In genomic region chr3:185552358-185552877, GRCh38 we compare ENCODE assay signal across 8 cellular contexts. TPM values are rescaled to one million over a fixed set of nuclear protein-coding genes. Genes with fewer than 3 reads are reported as not detected.
DNase-seq lines count a peak whose midpoint lies in the region; ATAC-seq and TF ChIP-seq lines count a peak whose summit lies in the region.

TSS of gene LIPH (minus strand) at chr3:185552588. CDS start at chr3:185552471, 117 bp downstream.

- ATAC-seq in HCT116 (peak; percentile 84), sciatic nerve (peak; percentile 34)

- H3K9me2 ChIP-seq in HCT116 (ENCODE audit: insufficient read depth): no peaks in the 10 kb centered on the region

- RAD21 ChIA-PET in HCT116 (lab: Charles Lee; ENCODE audit: low non-redundant PET in 1 of 2, low total read pairs in 2 of 2, uncharacterized antibody in 2 of 2, unreplicated experiment in 2 of 2): no interaction called here

- no peak within 1 kb of the TSS for H3K4me3 Mint-ChIP-seq in activated CD4-positive, alpha-beta T cell treated with anti-CD3 and anti-CD28 coated beads, Interleukin-2, amount 10 ng/mL, durations not matched to agents 24 days and 14 days
- no peak within 1 kb of the TSS for H3K4me3 Mint-ChIP-seq in activated CD4-positive, alpha-beta T cell treated with anti-CD3 and anti-CD28 coated beads, Interleukin-2, amount 10 ng/mL, durations not matched to agents 7 days and 5 days

- CTCF ChIA-PET in activated CD4-positive, alpha-beta T cell treated with anti-CD3 and anti-CD28 coated beads, Interleukin-2, amount 10 ng/mL, durations not matched to agents 7 days and 5 days (lab: Charles Lee): interaction anchor here (0.6 to 1.4 kb wide), 2 partner anchors 23 to 81 kb away, joined by 3 read pairs; no protein-coding TSS in a partner anchor
- CTCF ChIA-PET in HCT116 (lab: Charles Lee): interaction anchor here (3.4 kb wide), 1 partner anchor 23 kb away, joined by 14 read pairs; no protein-coding TSS in a partner anchor

- peak within 1 kb of the TSS; percentile 83 for H3K4me2 ChIP-seq in HCT116 (ENCODE audit: low read length)

- H3K9ac ChIP-seq in HCT116 (ENCODE audit: low read length): peak within 1 kb of the TSS; percentile 58
- peak within 1 kb of the TSS in 1 of 2 donors; percentile 81 for H3K9ac ChIP-seq in colonic mucosa (ENCODE audit: low read depth in 2 of 2, low read length in 2 of 2)

- H3K36me3 ChIP-seq in HCT116 (ENCODE audit: control insufficient read depth in 1 of 2, insufficient read depth in 2 of 2, low read length in 2 of 2): no peaks in the 10 kb centered on the region
- no peaks in the 10 kb centered on the region for H3K36me3 ChIP-seq in colonic mucosa

- TF ChIP-seq CTCF in HCT116 (IDR thresholded peaks at IDR 0.05 in 2 of 3, conservative IDR thresholded peaks at IDR 0.05 in 1 of 3; ENCODE audit: borderline replicate concordance in 1 of 3, insufficient read depth in 1 of 3, low read depth in 2 of 3, low read length in 2 of 3) (no peak), colonic mucosa (IDR thresholded peaks at IDR 0.05) (no peak)

- H3K79me2 ChIP-seq in HCT116 (ENCODE audit: insufficient read depth, low read length): no peaks in the 10 kb centered on the region

- TF ChIP-seq POLR2A in HCT116 (IDR thresholded peaks at IDR 0.05; ENCODE audit: borderline replicate concordance, extremely low read depth, insufficient read depth, insufficient read length): no peak

- peak within 1 kb of the TSS; percentile 66 for H2AFZ ChIP-seq in HCT116 (ENCODE audit: low read depth, low read length, poor library complexity, severe bottlenecking)

- H3K4me3 ChIP-seq in HCT116 (replicated peaks in 1 of 2; ENCODE audit: low read depth in 1 of 2, low read length in 2 of 2): peak within 1 kb of the TSS; percentile 44 to 57
- H3K4me3 ChIP-seq in colonic mucosa: peak within 1 kb of the TSS; percentile 30

- H3K27ac ChIP-seq in HCT116 (ENCODE audit: low read depth, low read length) (peak within 1 kb of the TSS; percentile 54), colonic mucosa (peak within 1 kb of the TSS; percentile 93)

- TF ChIP-seq RAD21 in HCT116 (IDR thresholded peaks at IDR 0.05; ENCODE audit: low read depth): no peak; the same call in 1 of the 2 replicates

- peak within 1 kb of the TSS; percentile 30 for H3K27ac Mint-ChIP-seq in activated CD4-positive, alpha-beta T cell treated with anti-CD3 and anti-CD28 coated beads, Interleukin-2, amount 10 ng/mL, durations not matched to agents 24 days and 14 days
- no peak within 1 kb of the TSS for H3K27ac Mint-ChIP-seq in activated CD4-positive, alpha-beta T cell treated with anti-CD3 and anti-CD28 coated beads, Interleukin-2, amount 10 ng/mL, durations not matched to agents 7 days and 5 days

- POLR2A ChIA-PET in activated CD4-positive, alpha-beta T cell treated with anti-CD3 and anti-CD28 coated beads, Interleukin-2, amount 10 ng/mL, durations not matched to agents 7 days and 5 days (lab: Charles Lee): no interaction called here
- POLR2A ChIA-PET in HCT116 (lab: Charles Lee): interaction anchor here (1.0 to 1.5 kb wide), 3 partner anchors 17 to 53 kb away, joined by 3 to 6 read pairs (median 4); partner anchors contain the start of gene TMEM41A

- DNase-seq in activated CD4-positive, alpha-beta T cell treated with anti-CD3 and anti-CD28 coated beads, Interleukin-2, amount 10 ng/mL, durations not matched to agents 24 days and 14 days: no peak
- DNase-seq in activated CD4-positive, alpha-beta T cell treated with anti-CD3 and anti-CD28 coated beads, Interleukin-2, amount 10 ng/mL, durations not matched to agents 7 days and 5 days: no peak
- peak; percentile 76 for DNase-seq in HCT116 (ENCODE audit: low read depth, low spot score)
- peak; percentile 35 for DNase-seq in NAMALWA (ENCODE audit: low spot score)
- peak; percentile 78 for DNase-seq in colonic mucosa
- no peak for DNase-seq in sciatic nerve (ENCODE audit: low spot score)
- no peak for DNase-seq in NCI-H2081 treated with DMSO at 0.1 percent for 48 hours (lab: John Stamatoyannopoulos, UW)
- DNase-seq in C1 segment of cervical spinal cord (lab: John Stamatoyannopoulos, UW): no peak

- H3K9me3 ChIP-seq in HCT116 (ENCODE audit: control insufficient read depth in 1 of 2, insufficient read depth in 1 of 2, low read depth in 1 of 2, low read length in 2 of 2) (no peaks in the 10 kb centered on the region), colonic mucosa (no peaks in the 10 kb centered on the region)

- H3K4me1 Mint-ChIP-seq in activated CD4-positive, alpha-beta T cell treated with anti-CD3 and anti-CD28 coated beads, Interleukin-2, amount 10 ng/mL, durations not matched to agents 24 days and 14 days: peaks cover 6% of the 10 kb centered on the region
- H3K4me1 Mint-ChIP-seq in activated CD4-positive, alpha-beta T cell treated with anti-CD3 and anti-CD28 coated beads, Interleukin-2, amount 10 ng/mL, durations not matched to agents 7 days and 5 days: peaks cover 6% of the 10 kb centered on the region

- no peaks in the 10 kb centered on the region for H3K27me3 ChIP-seq in HCT116 (ENCODE audit: insufficient read depth, low read length)
- H3K27me3 ChIP-seq in colonic mucosa: no peaks in the 10 kb centered on the region

- H3K9me3 Mint-ChIP-seq in activated CD4-positive, alpha-beta T cell treated with anti-CD3 and anti-CD28 coated beads, Interleukin-2, amount 10 ng/mL, durations not matched to agents 24 days and 14 days: no peaks in the 10 kb centered on the region
- no peaks in the 10 kb centered on the region for H3K9me3 Mint-ChIP-seq in activated CD4-positive, alpha-beta T cell treated with anti-CD3 and anti-CD28 coated beads, Interleukin-2, amount 10 ng/mL, durations not matched to agents 7 days and 5 days

- no peaks in the 10 kb centered on the region for H3K27me3 Mint-ChIP-seq in activated CD4-positive, alpha-beta T cell treated with anti-CD3 and anti-CD28 coated beads, Interleukin-2, amount 10 ng/mL, durations not matched to agents 24 days and 14 days
- no peaks in the 10 kb centered on the region for H3K27me3 Mint-ChIP-seq in activated CD4-positive, alpha-beta T cell treated with anti-CD3 and anti-CD28 coated beads, Interleukin-2, amount 10 ng/mL, durations not matched to agents 7 days and 5 days

- BruUV-seq in HCT116 (replicated peaks; lab: Mats Ljungman, UMichigan): no TSS peak

- intact Hi-C loops in activated CD4-positive, alpha-beta T cell treated with anti-CD3 and anti-CD28 coated beads, Interleukin-2, amount 10 ng/mL, durations not matched to agents 24 days and 14 days (cut with micrococcal nuclease): no loop called here
- intact Hi-C loops in HCT116 (cut with micrococcal nuclease) (no loop called here), colonic mucosa (cut with DNase I) (no loop called here), sciatic nerve (cut with DNase I) (no loop called here)

- peaks cover 42 to 79% of the 10 kb centered on the region in 2 experiments for H3K4me1 ChIP-seq in HCT116 (ENCODE audit: control insufficient read depth in 1 of 2, insufficient read depth in 2 of 2, low read length in 2 of 2)
- peaks cover 11% of the 10 kb centered on the region for H3K4me1 ChIP-seq in colonic mucosa

- H3K36me3 Mint-ChIP-seq in activated CD4-positive, alpha-beta T cell treated with anti-CD3 and anti-CD28 coated beads, Interleukin-2, amount 10 ng/mL, durations not matched to agents 24 days and 14 days (ENCODE audit: low read depth): no peaks in the 10 kb centered on the region
- no peaks in the 10 kb centered on the region for H3K36me3 Mint-ChIP-seq in activated CD4-positive, alpha-beta T cell treated with anti-CD3 and anti-CD28 coated beads, Interleukin-2, amount 10 ng/mL, durations not matched to agents 7 days and 5 days (ENCODE audit: low read depth)

- no peaks in the 10 kb centered on the region for H4K20me1 ChIP-seq in HCT116 (ENCODE audit: insufficient read depth)

TF ChIP-seq in HCT116, 20 proteins besides CTCF, POLR2A, EP300 and RAD21 (continues in another document):
- peak; percentile 94 for TF ChIP-seq POLR2AphosphoS5 (IDR thresholded peaks at IDR 0.05; ENCODE audit: low read depth, low read length)
- TF ChIP-seq, protein P1, sequence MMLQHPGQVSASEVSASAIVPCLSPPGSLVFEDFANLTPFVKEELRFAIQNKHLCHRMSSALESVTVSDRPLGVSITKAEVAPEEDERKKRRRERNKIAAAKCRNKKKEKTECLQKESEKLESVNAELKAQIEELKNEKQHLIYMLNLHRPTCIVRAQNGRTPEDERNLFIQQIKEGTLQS (IDR thresholded peaks at IDR 0.05): no peak
- TF ChIP-seq, protein P2, sequence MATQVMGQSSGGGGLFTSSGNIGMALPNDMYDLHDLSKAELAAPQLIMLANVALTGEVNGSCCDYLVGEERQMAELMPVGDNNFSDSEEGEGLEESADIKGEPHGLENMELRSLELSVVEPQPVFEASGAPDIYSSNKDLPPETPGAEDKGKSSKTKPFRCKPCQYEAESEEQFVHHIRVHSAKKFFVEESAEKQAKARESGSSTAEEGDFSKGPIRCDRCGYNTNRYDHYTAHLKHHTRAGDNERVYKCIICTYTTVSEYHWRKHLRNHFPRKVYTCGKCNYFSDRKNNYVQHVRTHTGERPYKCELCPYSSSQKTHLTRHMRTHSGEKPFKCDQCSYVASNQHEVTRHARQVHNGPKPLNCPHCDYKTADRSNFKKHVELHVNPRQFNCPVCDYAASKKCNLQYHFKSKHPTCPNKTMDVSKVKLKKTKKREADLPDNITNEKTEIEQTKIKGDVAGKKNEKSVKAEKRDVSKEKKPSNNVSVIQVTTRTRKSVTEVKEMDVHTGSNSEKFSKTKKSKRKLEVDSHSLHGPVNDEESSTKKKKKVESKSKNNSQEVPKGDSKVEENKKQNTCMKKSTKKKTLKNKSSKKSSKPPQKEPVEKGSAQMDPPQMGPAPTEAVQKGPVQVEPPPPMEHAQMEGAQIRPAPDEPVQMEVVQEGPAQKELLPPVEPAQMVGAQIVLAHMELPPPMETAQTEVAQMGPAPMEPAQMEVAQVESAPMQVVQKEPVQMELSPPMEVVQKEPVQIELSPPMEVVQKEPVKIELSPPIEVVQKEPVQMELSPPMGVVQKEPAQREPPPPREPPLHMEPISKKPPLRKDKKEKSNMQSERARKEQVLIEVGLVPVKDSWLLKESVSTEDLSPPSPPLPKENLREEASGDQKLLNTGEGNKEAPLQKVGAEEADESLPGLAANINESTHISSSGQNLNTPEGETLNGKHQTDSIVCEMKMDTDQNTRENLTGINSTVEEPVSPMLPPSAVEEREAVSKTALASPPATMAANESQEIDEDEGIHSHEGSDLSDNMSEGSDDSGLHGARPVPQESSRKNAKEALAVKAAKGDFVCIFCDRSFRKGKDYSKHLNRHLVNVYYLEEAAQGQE (IDR thresholded peaks at IDR 0.05; ENCODE audit: low read depth): no peak
- no peak for TF ChIP-seq ZNF274 (IDR thresholded peaks at IDR 0.05; ENCODE audit: low read depth, low read length)
- TF ChIP-seq SP1 (IDR thresholded peaks at IDR 0.05; ENCODE audit: low read depth): peak; percentile 53; the same call in 1 of the 2 replicates

RNA-seq across cellular contexts. Expression of gene LIPH, which starts in this region (rescaled TPM):
- total RNA-seq in activated CD4-positive, alpha-beta T cell treated with anti-CD3 and anti-CD28 coated beads, Interleukin-2, amount 10 ng/mL, durations not matched to agents 24 days and 14 days: not detected in 2 replicates
- total RNA-seq in activated CD4-positive, alpha-beta T cell treated with anti-CD3 and anti-CD28 coated beads, Interleukin-2, amount 10 ng/mL, durations not matched to agents 7 days and 5 days: not detected
- total RNA-seq in HCT116 (2021; ENCODE audit: unreplicated experiment) (13.7 TPM), colonic mucosa (100 to 1,000 TPM in 1 of 2 donors, 10 to 100 TPM in 1; 58.3 to 104 TPM), sciatic nerve (0.27 TPM)
- 8.6 and 8.9 TPM in 2 replicates for polyA plus RNA-seq in HCT116 (2012)

Comparison
In these comparisons a context has a peak if more than half of its experiments do, and no peak if none do; other contexts are left out.
1. RNA of gene LIPH (total RNA-seq): 58.3 to 104 TPM in colonic mucosa and 13.7 TPM in HCT116 (single experiment); 0.27 TPM in sciatic nerve (single experiment), not detected in activated CD4-positive, alpha-beta T cell treated with anti-CD3 and anti-CD28 coated beads, Interleukin-2, amount 10 ng/mL, durations not matched to agents 7 days and 5 days and not detected in activated CD4-positive, alpha-beta T cell treated with anti-CD3 and anti-CD28 coated beads, Interleukin-2, amount 10 ng/mL, durations not matched to agents 24 days and 14 days; every median in the first group is over 10 times any median in the second.
2. Peak in ATAC-seq in sciatic nerve; RNA of the gene not detected or under 1 TPM.
3. DNase-seq: peak in HCT116 (single experiment), NAMALWA (single experiment) and colonic mucosa (single experiment); none in activated CD4-positive, alpha-beta T cell treated with anti-CD3 and anti-CD28 coated beads, Interleukin-2, amount 10 ng/mL, durations not matched to agents 24 days and 14 days (single experiment), activated CD4-positive, alpha-beta T cell treated with anti-CD3 and anti-CD28 coated beads, Interleukin-2, amount 10 ng/mL, durations not matched to agents 7 days and 5 days (single experiment), sciatic nerve (single experiment), NCI-H2081 treated with DMSO at 0.1 percent for 48 hours (single experiment) and C1 segment of cervical spinal cord (0 of 14).